7 cellular contexts compared by ENCODE assay signal in the genomic region with DNA sequence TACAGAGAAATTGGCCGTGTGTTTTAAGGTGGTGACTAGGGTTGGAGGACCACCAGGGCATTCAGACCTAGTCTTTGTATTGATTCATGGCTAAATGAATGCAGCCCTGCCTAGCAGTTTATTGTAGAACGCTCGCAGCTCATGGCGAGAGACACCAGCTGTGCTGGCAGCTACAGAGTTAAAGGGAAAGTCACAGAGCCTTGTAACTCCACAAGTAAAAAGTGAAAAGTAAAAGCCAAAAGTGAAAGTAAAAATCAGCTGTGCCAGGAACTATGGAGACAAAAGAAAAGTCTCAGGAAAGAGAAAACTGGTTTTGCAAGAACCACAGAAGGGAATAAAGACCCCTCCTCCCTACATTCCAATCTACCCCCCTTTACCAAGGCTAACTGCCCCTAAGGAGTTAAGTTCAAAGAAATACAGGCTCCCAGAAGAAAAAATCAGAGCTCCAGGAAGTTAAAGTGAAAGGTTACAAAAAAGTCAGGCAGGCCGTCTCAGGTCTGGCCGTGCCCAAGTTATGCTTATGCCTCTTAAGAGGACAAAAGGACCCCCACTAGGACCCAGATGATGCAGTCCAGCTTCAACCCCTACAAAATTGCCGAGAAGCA.
DNase-seq lines count a peak whose midpoint lies in the region; ATAC-seq lines count a peak whose summit lies in the region.

No MANE protein-coding gene starts in this region.

- H3K4me3 Mint-ChIP-seq in stimulated activated naive B cell treated with anti-CD40 and anti-IgM and Interleukin-4, amounts not matched to agents 10 μg/mL and 1 μg/mL and 100 μg/mL, for 72 hours, result no peak overlapping the region

- peak; percentile 54 to 56 for ATAC-seq in stimulated activated naive B cell treated with anti-CD40 and anti-IgM and Interleukin-4, amounts not matched to agents 10 μg/mL and 1 μg/mL and 100 μg/mL, for 72 hours (replicated peaks)
- ATAC-seq in GM19328 (IDR thresholded peaks at IDR 0.05; ENCODE audit: unreplicated experiment), result no peak

- no peak overlapping the region for H3K27ac Mint-ChIP-seq in stimulated activated naive B cell treated with anti-CD40 and anti-IgM and Interleukin-4, amounts not matched to agents 10 μg/mL and 1 μg/mL and 100 μg/mL, for 72 hours

- no peaks in the 10 kb centered on the region for H3K9me3 Mint-ChIP-seq in stimulated activated naive B cell treated with anti-CD40 and anti-IgM and Interleukin-4, amounts not matched to agents 10 μg/mL and 1 μg/mL and 100 μg/mL, for 72 hours

- H3K4me1 Mint-ChIP-seq in stimulated activated naive B cell treated with anti-CD40 and anti-IgM and Interleukin-4, amounts not matched to agents 10 μg/mL and 1 μg/mL and 100 μg/mL, for 72 hours, result no peaks in the 10 kb centered on the region

- H3K36me3 Mint-ChIP-seq in stimulated activated naive B cell treated with anti-CD40 and anti-IgM and Interleukin-4, amounts not matched to agents 10 μg/mL and 1 μg/mL and 100 μg/mL, for 72 hours, result peaks cover 0 to 4% of the 10 kb centered on the region in 2 donors

- DNase-seq in GM04504 (ENCODE audit: low read depth) (peak; percentile 35), LoVo (ENCODE audit: low spot score) (peak; percentile 44), brain pericyte (ENCODE audit: low read depth, low spot score) (peak; percentile 27), islet precursor cell (peak; percentile 77), NCI-H1694 (lab: John Stamatoyannopoulos, UW) (no peak)
- DNase-seq in stimulated activated naive B cell treated with anti-CD40 and anti-IgM and Interleukin-4, amounts not matched to agents 10 μg/mL and 1 μg/mL and 100 μg/mL, for 72 hours, result peak; percentile 9

- H3K27me3 Mint-ChIP-seq in stimulated activated naive B cell treated with anti-CD40 and anti-IgM and Interleukin-4, amounts not matched to agents 10 μg/mL and 1 μg/mL and 100 μg/mL, for 72 hours, result no peaks in the 10 kb centered on the region
